Comparison of ENCODE assay signal across 8 cellular contexts in the genomic region with DNA sequence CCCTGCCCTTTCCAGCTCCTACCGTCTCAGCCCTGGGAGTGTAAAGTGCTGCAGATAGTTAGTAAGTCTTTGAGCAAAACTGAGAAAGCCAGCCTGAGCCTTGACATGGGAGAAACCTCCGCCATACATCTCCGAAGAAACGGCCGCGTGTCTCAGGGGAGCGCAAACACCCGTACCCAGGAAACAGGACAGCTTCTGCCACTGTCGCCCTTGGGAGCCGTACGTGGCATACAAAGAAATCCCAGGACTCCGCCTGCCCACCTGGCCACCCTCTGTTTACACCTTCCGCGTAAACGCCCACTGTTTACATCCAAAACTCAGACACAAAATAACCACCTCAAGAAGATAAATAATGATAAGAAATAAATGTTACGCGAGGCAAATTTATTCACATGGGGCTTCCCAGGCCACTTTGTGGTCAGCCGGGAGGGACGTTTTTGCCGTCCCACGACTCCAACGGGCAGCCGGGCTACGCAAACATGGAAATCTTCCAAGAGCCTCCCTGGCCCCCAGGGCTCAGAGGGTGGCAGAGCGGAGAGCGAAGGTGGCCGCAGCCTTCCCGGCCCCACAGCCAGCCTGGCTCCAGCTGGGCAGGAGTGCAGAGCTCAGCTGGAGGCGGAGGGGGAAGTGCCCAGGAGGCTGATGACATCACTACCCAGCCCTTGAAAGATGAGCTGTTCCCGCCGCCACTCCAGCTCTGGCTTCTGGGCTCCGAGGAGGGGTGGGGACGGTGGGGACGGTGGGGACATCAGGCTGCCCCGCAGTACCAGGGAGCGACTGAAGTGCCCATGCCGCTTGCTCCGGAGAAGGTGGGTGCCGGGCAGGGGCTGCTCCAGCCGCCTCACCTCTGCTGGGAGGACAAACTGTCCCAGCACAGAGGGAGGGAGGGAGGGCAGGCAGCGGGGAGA. TPM values are rescaled to one million over a fixed set of nuclear protein-coding genes. Genes with fewer than 3 reads are reported as not detected.
DNase-seq lines count a peak whose midpoint lies in the region; ATAC-seq and TF ChIP-seq lines count a peak whose summit lies in the region.

BDKRB2 (plus strand) TSS at position 689 of the 908 bp plus-strand sequence. CDS start 32,269 bp downstream, outside the sequence.

- H3K36me3 Mint-ChIP-seq in naive thymus-derived CD4-positive, alpha-beta T cell: peaks cover 0 to 1% (median 0%) of the 10 kb centered on the region in 5 donors

- peak; percentile 44 for ATAC-seq in naive thymus-derived CD4-positive, alpha-beta T cell

- H3K27ac ChIP-seq in VCaP (peak within 1 kb of the TSS; percentile 46; the same call in 1 of the 2 replicates), uterus (peak within 1 kb of the TSS; percentile 61 to 79)
- H3K27ac ChIP-seq in naive thymus-derived CD4-positive, alpha-beta T cell (ENCODE audit: low read depth, low read length): no peak within 1 kb of the TSS

- no peaks in the 10 kb centered on the region for H3K9me3 ChIP-seq in naive thymus-derived CD4-positive, alpha-beta T cell (ENCODE audit: control insufficient read depth in 2 of 3, low read length in 3 of 3)
- no peaks in the 10 kb centered on the region for H3K9me3 ChIP-seq in uterus

- no peak within 1 kb of the TSS for H3K27ac Mint-ChIP-seq in naive thymus-derived CD4-positive, alpha-beta T cell

- peaks cover 0 to 2% (median 0%) of the 10 kb centered on the region in 11 donors for H3K9me3 Mint-ChIP-seq in naive thymus-derived CD4-positive, alpha-beta T cell

- no peaks in the 10 kb centered on the region for H3K36me3 ChIP-seq in naive thymus-derived CD4-positive, alpha-beta T cell (ENCODE audit: control insufficient read depth in 2 of 3, insufficient read depth in 3 of 3, low read length in 3 of 3)
- H3K36me3 ChIP-seq in uterus: no peaks in the 10 kb centered on the region

- H3K4me3 ChIP-seq in GM12865 (ENCODE audit: low read depth, low read length): no peak within 1 kb of the TSS; the same call in 1 of the 2 replicates
- no peak within 1 kb of the TSS for H3K4me3 ChIP-seq in naive thymus-derived CD4-positive, alpha-beta T cell (ENCODE audit: low read length)
- H3K4me3 ChIP-seq in uterus: peak within 1 kb of the TSS; percentile 32 to 34

- peak; percentile 78 to 79 for TF ChIP-seq POLR2A in uterus (IDR thresholded peaks at IDR 0.05)

- CTCF ChIA-PET in naive thymus-derived CD4-positive, alpha-beta T cell (lab: Charles Lee): interaction anchor here (1.2 kb wide), 1 partner anchor 90 kb away, joined by 7 read pairs; no protein-coding TSS in a partner anchor

- peaks cover 0 to 15% (median 10%) of the 10 kb centered on the region in 7 donors for H3K4me1 Mint-ChIP-seq in naive thymus-derived CD4-positive, alpha-beta T cell

- POLR2A ChIA-PET in naive thymus-derived CD4-positive, alpha-beta T cell (lab: Charles Lee): interaction anchor here (0.6 kb wide), 1 partner anchor 1055 kb away, joined by 3 read pairs; no protein-coding TSS in a partner anchor

- H3K27me3 Mint-ChIP-seq in naive thymus-derived CD4-positive, alpha-beta T cell: peaks cover 25 to 40% (median 28%) of the 10 kb centered on the region in 5 donors

- intact Hi-C loops in naive thymus-derived CD4-positive, alpha-beta T cell (cut with micrococcal nuclease): no loop called here
- intact Hi-C loops in uterus (cut with DNase I; ENCODE audit: low total_unique reads): no loop called here

- DNase-seq in GM12865 (ENCODE audit: low read depth) (peak; percentile 12), NCI-H146 treated with DMSO at 0.1 percent for 48 hours (lab: John Stamatoyannopoulos, UW; ENCODE audit: unreplicated experiment) (peak; percentile 60), fibroblast of the conjunctiva (ENCODE audit: low read depth) (peak; percentile 55), uterus (peak; percentile 61 to 75), GM19240 (ENCODE audit: insufficient read length, low spot score) (no peak), activated gamma-delta T cell (lab: John Stamatoyannopoulos, UW) (no peak)
- DNase-seq in naive thymus-derived CD4-positive, alpha-beta T cell: no peak

- TF ChIP-seq CTCF in GM12865 (IDR thresholded peaks at IDR 0.05; ENCODE audit: insufficient read depth, low read depth, low read length, missing control alignments) (no peak), VCaP (conservative IDR thresholded peaks at IDR 0.05) (no peak), uterus (IDR thresholded peaks at IDR 0.05) (no peak)

- H3K4me1 ChIP-seq in naive thymus-derived CD4-positive, alpha-beta T cell (ENCODE audit: control insufficient read depth in 2 of 2, insufficient read depth in 2 of 2, low read length in 2 of 2): peaks cover 0 to 2% of the 10 kb centered on the region in 2 donors
- H3K4me1 ChIP-seq in uterus: no peaks in the 10 kb centered on the region

- H3K27me3 ChIP-seq in naive thymus-derived CD4-positive, alpha-beta T cell (ENCODE audit: control insufficient read depth in 2 of 2, insufficient read depth in 2 of 2, low read length in 2 of 2): peaks cover 0 to 5% of the 10 kb centered on the region in 2 donors
- H3K27me3 ChIP-seq in uterus: no peaks in the 10 kb centered on the region

- H3K4me3 Mint-ChIP-seq in naive thymus-derived CD4-positive, alpha-beta T cell: peak within 1 kb of the TSS in 7 of 10 donors; percentile 5 to 75 (median 56)

RNA-seq across cellular contexts. Expression of gene BDKRB2, which starts in this region (rescaled TPM):
- not detected for total RNA-seq in naive thymus-derived CD4-positive, alpha-beta T cell
- polyA plus RNA-seq in naive thymus-derived CD4-positive, alpha-beta T cell: under 1 TPM in 1 of 2 donors, not detected in 1; 0.08 TPM
- total RNA-seq in uterus: 10 to 100 TPM in 2 of 4 donors, 1 to 10 TPM in 2; 4.4 to 34.6 (median 11.1) TPM

Comparison
In these comparisons a context has a peak if more than half of its experiments do, and no peak if none do; other contexts are left out.
1. RNA of gene BDKRB2 (total RNA-seq): 4.4 to 34.6 TPM in uterus; not detected in naive thymus-derived CD4-positive, alpha-beta T cell; every median in the first group is over 4 times any median in the second.
2. Peak in ATAC-seq in naive thymus-derived CD4-positive, alpha-beta T cell; RNA of the gene not detected or under 1 TPM.
3. DNase-seq: peak in GM12865 (single experiment), NCI-H146 treated with DMSO at 0.1 percent for 48 hours (single experiment), fibroblast of the conjunctiva (single experiment) and uterus (2 of 2); none in naive thymus-derived CD4-positive, alpha-beta T cell (0 of 9), GM19240 (single experiment) and activated gamma-delta T cell (single experiment).
4. H3K4me3 ChIP-seq: peak in uterus (2 of 2); none in GM12865 (single experiment) and naive thymus-derived CD4-positive, alpha-beta T cell (single experiment).